In genomic region chr12:9606736-9607372, GRCh38 we compare ENCODE assay signal across 1 cellular context.
TF ChIP-seq lines count a peak whose summit lies in the region.

No MANE protein-coding gene starts in this region.

TF ChIP-seq in HepG2, 621 proteins besides CTCF, POLR2A, EP300 and RAD21:
- TF ChIP-seq NFKBIZ (CRISPR knock-in tag; IDR thresholded peaks at IDR 0.05) (no peak), U2AF2 (IDR thresholded peaks at IDR 0.05; ENCODE audit: low read depth, low read length) (0 out of 2 replicates have a peak, but pooled peaks have one; percentile 77), THYN1 (CRISPR knock-in tag; IDR thresholded peaks at IDR 0.05; ENCODE audit: borderline replicate concordance, low read depth) (no peak), SRSF9 (IDR thresholded peaks at IDR 0.05; ENCODE audit: borderline replicate concordance, insufficient read depth, low read depth, low read length, poor library complexity, severe bottlenecking) (peak; percentile 75), ZNF431 (CRISPR knock-in tag; IDR thresholded peaks at IDR 0.05; ENCODE audit: borderline replicate concordance, low read depth) (no peak), ZBTB20 (CRISPR knock-in tag; IDR thresholded peaks at IDR 0.05; ENCODE audit: borderline replicate concordance, low read depth) (no peak), IKZF4 (CRISPR knock-in tag; IDR thresholded peaks at IDR 0.05; ENCODE audit: borderline replicate concordance, low read depth, not compliant biosample characterization) (no peak)
- TF ChIP-seq, protein P1, sequence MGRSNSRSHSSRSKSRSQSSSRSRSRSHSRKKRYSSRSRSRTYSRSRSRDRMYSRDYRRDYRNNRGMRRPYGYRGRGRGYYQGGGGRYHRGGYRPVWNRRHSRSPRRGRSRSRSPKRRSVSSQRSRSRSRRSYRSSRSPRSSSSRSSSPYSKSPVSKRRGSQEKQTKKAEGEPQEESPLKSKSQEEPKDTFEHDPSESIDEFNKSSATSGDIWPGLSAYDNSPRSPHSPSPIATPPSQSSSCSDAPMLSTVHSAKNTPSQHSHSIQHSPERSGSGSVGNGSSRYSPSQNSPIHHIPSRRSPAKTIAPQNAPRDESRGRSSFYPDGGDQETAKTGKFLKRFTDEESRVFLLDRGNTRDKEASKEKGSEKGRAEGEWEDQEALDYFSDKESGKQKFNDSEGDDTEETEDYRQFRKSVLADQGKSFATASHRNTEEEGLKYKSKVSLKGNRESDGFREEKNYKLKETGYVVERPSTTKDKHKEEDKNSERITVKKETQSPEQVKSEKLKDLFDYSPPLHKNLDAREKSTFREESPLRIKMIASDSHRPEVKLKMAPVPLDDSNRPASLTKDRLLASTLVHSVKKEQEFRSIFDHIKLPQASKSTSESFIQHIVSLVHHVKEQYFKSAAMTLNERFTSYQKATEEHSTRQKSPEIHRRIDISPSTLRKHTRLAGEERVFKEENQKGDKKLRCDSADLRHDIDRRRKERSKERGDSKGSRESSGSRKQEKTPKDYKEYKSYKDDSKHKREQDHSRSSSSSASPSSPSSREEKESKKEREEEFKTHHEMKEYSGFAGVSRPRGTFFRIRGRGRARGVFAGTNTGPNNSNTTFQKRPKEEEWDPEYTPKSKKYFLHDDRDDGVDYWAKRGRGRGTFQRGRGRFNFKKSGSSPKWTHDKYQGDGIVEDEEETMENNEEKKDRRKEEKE (IDR thresholded peaks at IDR 0.05), result no peak
